1 cellular context compared by ENCODE assay signal in genomic region chr7:101673951-101674350, GRCh38.
TF ChIP-seq lines count a peak whose summit lies in the region.

No MANE protein-coding gene starts in this region.

TF ChIP-seq in GM23338, 12 proteins besides CTCF, POLR2A, EP300 and RAD21 (continued from another document):
- TF ChIP-seq ZNF462 (CRISPR knock-in tag; IDR thresholded peaks at IDR 0.05) (no peak), POLR2AphosphoS5 (IDR thresholded peaks at IDR 0.05; ENCODE audit: low read depth) (no peak), JUNB (IDR thresholded peaks at IDR 0.05; ENCODE audit: unreplicated experiment) (no peak), STAT1 (IDR thresholded peaks at IDR 0.05; ENCODE audit: unreplicated experiment) (no peak), ZNF331 (CRISPR knock-in tag; IDR thresholded peaks at IDR 0.05; ENCODE audit: low read depth) (no peak), NANOG (IDR thresholded peaks at IDR 0.05; ENCODE audit: borderline replicate concordance) (no peak)
